Comparison of ENCODE assay signal across 27 cellular contexts in genomic region chr1:2821373-2821955, GRCh38. TPM values are rescaled to one million over a fixed set of nuclear protein-coding genes. Genes with fewer than 3 reads are reported as not detected.
"Had no signal": no experiment of that assay in that cellular context is flagged by ENCODE, and none has a peak within 500 bp of the region (broad histone marks: within the 10 kb centered on the region; RNA-seq: fewer than 3 reads in every experiment).

No MANE protein-coding gene starts in this region.

- H3K4me3 Mint-ChIP-seq: activated CD4-positive, alpha-beta memory T cell treated with anti-CD3 and anti-CD28 coated beads for 36 hours; activated CD4-positive, alpha-beta T cell treated with anti-CD3 and anti-CD28 coated beads for 36 hours; activated CD4-positive, alpha-beta T cell treated with anti-CD3 and anti-CD28 coated beads, Interleukin-2, amount 10 ng/mL, durations not matched to agents 24 days and 14 days; activated CD8-positive, alpha-beta T cell treated with anti-CD3 and anti-CD28 coated beads, Interleukin-2, amount 10 ng/mL, durations not matched to agents 7 days and 5 days; activated naive CD4-positive, alpha-beta T cell treated with anti-CD3 and anti-CD28 coated beads, Interleukin-2, amount 10 ng/mL, durations not matched to agents 7 days and 5 days; activated naive CD8-positive, alpha-beta T cell treated with anti-CD3 and anti-CD28 coated beads, Interleukin-2, amount 10 ng/mL, durations not matched to agents 7 days and 5 days; activated T-cell treated with anti-CD3 and anti-CD28 coated beads, Interleukin-2, amount 50 U/mL, for 24 hours; activated T-cell treated with anti-CD3 and anti-CD28 coated beads, Interleukin-2, amount 50 U/mL, for 72 hours; brain; central memory CD8-positive, alpha-beta T cell; effector memory CD8-positive, alpha-beta T cell; T-helper 17 cell; T-helper 2 cell treated with Interferon-gamma antibody and Interleukin-4, amounts not matched to agents 5 μg/mL and 100 μg/mL, for 36 hours had no signal

- H3K4me1 Mint-ChIP-seq: activated CD4-positive, alpha-beta T cell treated with anti-CD3 and anti-CD28 coated beads for 36 hours; activated CD4-positive, alpha-beta T cell treated with anti-CD3 and anti-CD28 coated beads, Interleukin-2, amount 10 ng/mL, durations not matched to agents 24 days and 14 days; activated naive CD4-positive, alpha-beta T cell treated with anti-CD3 and anti-CD28 coated beads, Interleukin-2, amount 10 ng/mL, durations not matched to agents 7 days and 5 days; activated naive CD8-positive, alpha-beta T cell treated with anti-CD3 and anti-CD28 coated beads, Interleukin-2, amount 10 ng/mL, durations not matched to agents 7 days and 5 days; brain had no signal

- H3K4me3 ChIP-seq: ascending aorta, breast epithelium, cardiac muscle cell, esophagus muscularis mucosa, gastrocnemius medialis had no signal

- H3K27ac ChIP-seq: ascending aorta, breast epithelium, cardiac muscle cell, esophagus muscularis mucosa, foreskin keratinocyte, gastrocnemius medialis, WERI-Rb-1 had no signal

- H3K9me3 ChIP-seq: ascending aorta, breast epithelium, esophagus muscularis mucosa, gastrocnemius medialis had no signal

- DNase-seq: activated CD4-positive, CD25-positive, alpha-beta regulatory T cell; activated gamma-delta T cell; cortex of kidney; effector CD4-positive, alpha-beta T cell; foreskin keratinocyte; gastrocnemius medialis; T1000 had no signal

- H3K4me1 ChIP-seq: breast epithelium, foreskin keratinocyte, gastrocnemius medialis had no signal

- H3K27me3 Mint-ChIP-seq: activated CD4-positive, alpha-beta T cell treated with anti-CD3 and anti-CD28 coated beads, Interleukin-2, amount 10 ng/mL, durations not matched to agents 24 days and 14 days had no signal

- H3K36me3 ChIP-seq: ascending aorta, breast epithelium, cardiac muscle cell, esophagus muscularis mucosa, gastrocnemius medialis, WERI-Rb-1 had no signal

- H3K27me3 ChIP-seq: ascending aorta, cardiac muscle cell, foreskin keratinocyte had no signal

- FAIRE-seq: colon had no signal

- H3K27ac Mint-ChIP-seq: activated CD4-positive, alpha-beta memory T cell treated with anti-CD3 and anti-CD28 coated beads for 36 hours; activated CD4-positive, alpha-beta T cell treated with anti-CD3 and anti-CD28 coated beads for 36 hours; activated CD4-positive, alpha-beta T cell treated with anti-CD3 and anti-CD28 coated beads, Interleukin-2, amount 10 ng/mL, durations not matched to agents 24 days and 14 days; activated CD8-positive, alpha-beta T cell treated with anti-CD3 and anti-CD28 coated beads, Interleukin-2, amount 10 ng/mL, durations not matched to agents 7 days and 5 days; activated naive CD4-positive, alpha-beta T cell treated with anti-CD3 and anti-CD28 coated beads, Interleukin-2, amount 10 ng/mL, durations not matched to agents 7 days and 5 days; activated naive CD4-positive, alpha-beta T cell treated with anti-CD3 and anti-CD28 coated beads, Interleukin-2, amount 50 U/mL, for 72 hours; activated naive CD8-positive, alpha-beta T cell treated with anti-CD3 and anti-CD28 coated beads, Interleukin-2, amount 10 ng/mL, durations not matched to agents 7 days and 5 days; activated T-cell treated with anti-CD3 and anti-CD28 coated beads, Interleukin-2, amount 50 U/mL, for 24 hours; activated T-cell treated with anti-CD3 and anti-CD28 coated beads, Interleukin-2, amount 50 U/mL, for 72 hours; brain; effector memory CD8-positive, alpha-beta T cell; T-helper 17 cell; T-helper 2 cell treated with Interferon-gamma antibody and Interleukin-4, amounts not matched to agents 5 μg/mL and 100 μg/mL, for 36 hours had no signal

- H3K9me3 Mint-ChIP-seq: activated CD4-positive, alpha-beta memory T cell treated with anti-CD3 and anti-CD28 coated beads for 36 hours; activated CD4-positive, alpha-beta T cell treated with anti-CD3 and anti-CD28 coated beads, Interleukin-2, amount 10 ng/mL, durations not matched to agents 24 days and 14 days; activated naive CD4-positive, alpha-beta T cell treated with anti-CD3 and anti-CD28 coated beads, Interleukin-2, amount 10 ng/mL, durations not matched to agents 7 days and 5 days; activated naive CD4-positive, alpha-beta T cell treated with anti-CD3 and anti-CD28 coated beads, Interleukin-2, amount 50 U/mL, for 72 hours; activated naive CD8-positive, alpha-beta T cell treated with anti-CD3 and anti-CD28 coated beads, Interleukin-2, amount 10 ng/mL, durations not matched to agents 7 days and 5 days; activated T-cell treated with anti-CD3 and anti-CD28 coated beads, Interleukin-2, amount 50 U/mL, for 24 hours; activated T-cell treated with anti-CD3 and anti-CD28 coated beads, Interleukin-2, amount 50 U/mL, for 72 hours; central memory CD8-positive, alpha-beta T cell; effector memory CD8-positive, alpha-beta T cell; T-helper 2 cell treated with Interferon-gamma antibody and Interleukin-4, amounts not matched to agents 5 μg/mL and 100 μg/mL, for 36 hours had no signal

- H3K36me3 Mint-ChIP-seq: activated CD4-positive, alpha-beta memory T cell treated with anti-CD3 and anti-CD28 coated beads for 36 hours; activated naive CD4-positive, alpha-beta T cell treated with anti-CD3 and anti-CD28 coated beads, Interleukin-2, amount 10 ng/mL, durations not matched to agents 7 days and 5 days; activated naive CD4-positive, alpha-beta T cell treated with anti-CD3 and anti-CD28 coated beads, Interleukin-2, amount 50 U/mL, for 72 hours; activated naive CD8-positive, alpha-beta T cell treated with anti-CD3 and anti-CD28 coated beads, Interleukin-2, amount 10 ng/mL, durations not matched to agents 7 days and 5 days; brain had no signal

- ATAC-seq: foreskin keratinocyte, gastrocnemius medialis had no signal

RNA-seq across cellular contexts. Expression of gene TTC34, which starts 20.0 kb away (rescaled TPM):
- total RNA-seq: cardiac muscle cell, gastrocnemius medialis had no signal
- polyA plus RNA-seq: cardiac muscle cell had no signal
